Comparison of ENCODE assay signal across 8 cellular contexts in the genomic region with DNA sequence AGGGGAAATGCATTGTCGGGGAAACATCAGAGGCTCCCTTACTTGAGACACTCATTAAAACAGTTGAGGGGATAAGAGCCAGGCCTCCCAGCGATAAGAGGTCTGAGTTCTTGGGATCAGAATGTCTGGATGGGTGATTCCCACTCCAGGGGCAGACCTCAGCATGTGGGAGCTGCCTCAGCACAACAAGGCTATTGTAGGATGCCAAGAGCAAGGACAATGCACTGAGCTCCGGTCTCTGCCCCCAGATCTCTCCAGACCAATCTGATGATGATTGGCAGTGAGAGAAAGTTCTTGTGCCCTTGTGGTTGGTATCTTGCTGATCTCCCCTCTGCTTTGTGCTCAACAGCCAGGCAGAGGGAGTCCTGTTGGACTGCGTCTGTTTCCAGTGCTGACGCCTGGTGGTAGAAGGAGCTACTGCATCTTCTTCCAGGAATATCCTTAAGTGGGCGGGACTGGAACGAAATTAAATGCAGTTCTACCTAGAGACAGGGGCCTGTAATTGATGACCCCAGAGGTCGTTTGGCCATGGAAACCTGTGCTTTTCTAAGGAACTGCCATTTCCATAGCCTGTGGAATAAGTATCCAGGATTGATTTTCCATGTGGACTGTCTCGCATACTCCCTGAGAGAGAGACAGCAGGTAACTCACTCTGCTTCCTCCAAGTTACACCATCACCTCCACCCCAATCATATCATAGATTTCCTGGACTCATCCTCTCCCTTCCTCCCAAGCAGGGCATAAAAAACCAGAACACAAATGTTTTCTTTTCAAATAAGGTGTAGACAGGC. TPM values are rescaled to one million over a fixed set of nuclear protein-coding genes. Genes with fewer than 3 reads are reported as not detected.
DNase-seq lines count a peak whose midpoint lies in the region; ATAC-seq, FAIRE-seq and TF ChIP-seq lines count a peak whose summit lies in the region.

No MANE protein-coding gene starts in this region.

- no peak overlapping the region for H3K4me3 ChIP-seq in pancreas

- no peaks in the 10 kb centered on the region for H3K9me3 Mint-ChIP-seq in activated T-cell treated with anti-CD3 and anti-CD28 coated beads, Interleukin-2, amount 50 U/mL, for 4 hours

- no peak overlapping the region for H3K27ac ChIP-seq in pancreas

- no peak for FAIRE-seq in pancreas (lab: Jason Lieb, UNC)

- no peak overlapping the region for H3K4me3 Mint-ChIP-seq in activated T-cell treated with anti-CD3 and anti-CD28 coated beads, Interleukin-2, amount 50 U/mL, for 4 hours

- DNase-seq in DMS 273 treated with DMSO at 0.1 percent for 48 hours (lab: John Stamatoyannopoulos, UW) (peak; percentile 7), NOMO-1 treated with DMSO at 0.1 percent for 48 hours (lab: John Stamatoyannopoulos, UW; ENCODE audit: unreplicated experiment) (peak; percentile 32), foreskin melanocyte (peak; percentile 71), pancreas (peak in 5 of 6 donors; percentile 44 to 74 (median 65)), NCI-H128 (lab: John Stamatoyannopoulos, UW; ENCODE audit: unreplicated experiment) (no peak)
- no peak for DNase-seq in activated T-cell treated with anti-CD3 and anti-CD28 coated beads, Interleukin-2, amount 50 U/mL, for 4 hours

- no peaks in the 10 kb centered on the region for H3K27me3 ChIP-seq in pancreas

- no peaks in the 10 kb centered on the region for H3K4me1 ChIP-seq in pancreas

- peak; percentile 78 for ATAC-seq in GM19455 (IDR thresholded peaks at IDR 0.05; ENCODE audit: unreplicated experiment)
- ATAC-seq in HG03558 (IDR thresholded peaks at IDR 0.05; ENCODE audit: extremely low read depth, unreplicated experiment) = peak; percentile 68
- ATAC-seq in activated T-cell treated with anti-CD3 and anti-CD28 coated beads, Interleukin-2, amount 50 U/mL, for 4 hours = peak; percentile 41 to 72
- ATAC-seq in pancreas = peak; percentile 74 to 98 (median 91)

- TF ChIP-seq CTCF in pancreas (IDR thresholded peaks at IDR 0.05) = peak; percentile 70 to 80 (median 78)

- intact Hi-C loops in pancreas (cut with DNase I) = no loop called here

- H3K4me1 Mint-ChIP-seq in activated T-cell treated with anti-CD3 and anti-CD28 coated beads, Interleukin-2, amount 50 U/mL, for 4 hours (ENCODE audit: low read depth) = peaks cover 4% of the 10 kb centered on the region

- no peaks in the 10 kb centered on the region for H3K36me3 ChIP-seq in pancreas

- no peaks in the 10 kb centered on the region for H3K36me3 Mint-ChIP-seq in activated T-cell treated with anti-CD3 and anti-CD28 coated beads, Interleukin-2, amount 50 U/mL, for 4 hours (ENCODE audit: insufficient read depth)

- peaks cover 52% of the 10 kb centered on the region for H3K27me3 Mint-ChIP-seq in activated T-cell treated with anti-CD3 and anti-CD28 coated beads, Interleukin-2, amount 50 U/mL, for 4 hours (ENCODE audit: low read depth)

- whole genome bisulfite sequencing in pancreas, 2 donors = 23% methylated on average over 9 of the region's 9 CpGs

- H3K9me3 ChIP-seq in pancreas = no peaks in the 10 kb centered on the region

RNA-seq across cellular contexts. Expression of a gene that starts 6.7 kb away (rescaled TPM):
- under 1 TPM in 1 of 3 donors, not detected in 2; 0.46 TPM for total RNA-seq in activated T-cell treated with anti-CD3 and anti-CD28 coated beads, Interleukin-2, amount 50 U/mL, for 4 hours
- 10 to 100 TPM in 2 of 6 donors, 1 to 10 TPM in 4; 4.1 to 13.5 (median 7.2) TPM for total RNA-seq in pancreas
- polyA plus RNA-seq in pancreas = 10 to 100 TPM; 22.7 to 27.0 TPM

RNA-seq across cellular contexts. Expression of a gene that starts 26.5 kb away (rescaled TPM):
- total RNA-seq in activated T-cell treated with anti-CD3 and anti-CD28 coated beads, Interleukin-2, amount 50 U/mL, for 4 hours = not detected
- 1 to 10 TPM in 1 of 6 donors, under 1 TPM in 5; 0.25 to 1.4 (median 0.65) TPM for total RNA-seq in pancreas
- polyA plus RNA-seq in pancreas = 1 to 10 TPM; 1.0 to 1.4 TPM

Comparison
In these comparisons a context has a peak if more than half of its experiments do, and no peak if none do; other contexts are left out.
1. DNase-seq: peak in DMS 273 treated with DMSO at 0.1 percent for 48 hours (single experiment), NOMO-1 treated with DMSO at 0.1 percent for 48 hours (single experiment), foreskin melanocyte (single experiment) and pancreas (5 of 6); none in activated T-cell treated with anti-CD3 and anti-CD28 coated beads, Interleukin-2, amount 50 U/mL, for 4 hours (single experiment) and NCI-H128 (single experiment).
2. Peak in every context shown above with its lines, with median percentiles within 50 percentile points of each other: ATAC-seq.